ENCODE assay signal across 36 cellular contexts in the genomic region with DNA sequence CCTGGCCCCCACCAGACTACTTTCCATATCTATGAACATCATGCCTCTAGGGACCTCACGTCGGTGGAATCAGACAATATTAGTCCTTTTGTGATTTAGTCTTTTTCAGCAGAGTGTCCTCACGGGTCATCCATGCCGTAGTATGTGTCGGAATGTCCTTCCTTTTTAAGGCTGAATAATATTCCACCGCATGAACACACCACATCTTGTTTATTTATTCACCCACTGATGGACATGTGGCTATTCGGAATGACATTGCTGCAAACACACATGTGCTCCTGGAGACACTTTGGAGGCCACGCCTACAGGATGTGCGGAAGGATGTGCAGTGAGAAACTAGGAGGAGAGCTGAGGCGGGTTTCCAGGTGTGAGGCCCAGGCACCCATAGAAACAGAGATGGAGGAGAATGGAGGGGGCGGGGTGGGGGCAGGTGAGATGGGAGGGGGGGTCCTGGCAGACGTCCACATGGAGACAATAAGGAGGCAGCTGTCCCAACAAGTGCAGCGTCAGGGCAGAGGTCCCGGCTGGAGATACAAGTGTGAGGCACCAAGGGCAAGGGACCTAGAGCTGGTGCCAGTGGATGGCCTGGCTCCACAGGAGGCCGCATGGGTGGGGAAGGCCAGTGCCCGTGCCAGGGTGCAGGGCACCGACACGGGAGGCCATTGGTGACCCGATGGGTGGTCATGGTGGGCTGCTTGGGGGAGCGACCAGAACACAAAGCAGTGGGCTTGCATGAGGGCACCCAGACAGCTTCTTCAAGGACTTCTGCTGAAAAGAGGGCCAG. TPM values are rescaled to one million over a fixed set of nuclear protein-coding genes. Genes with fewer than 3 reads are reported as not detected.
"Had no signal": no experiment of that assay in that cellular context is flagged by ENCODE, and none has a peak within 500 bp of the region (broad histone marks: within the 10 kb centered on the region; RNA-seq: fewer than 3 reads in every experiment).

No MANE protein-coding gene starts in this region.

- H3K27ac ChIP-seq: brain microvascular endothelial cell, cardiac muscle cell, PC-9, SJCRH30, VCaP had no signal

- H3K27me3 ChIP-seq: cardiac muscle cell had no signal

- H3K27ac Mint-ChIP-seq: activated CD8-positive, alpha-beta T cell treated with anti-CD3 and anti-CD28 coated beads for 36 hours; activated naive CD8-positive, alpha-beta T cell treated with anti-CD3 and anti-CD28 coated beads for 36 hours; activated T-cell treated with anti-CD3 and anti-CD28 coated beads, Interleukin-2, amount 50 U/mL, for 72 hours; activated T-helper 17 cell treated with anti-CD3 and anti-CD28 coated beads, Interleukin-2, amount 50 U/mL, for 72 hours had no signal

- H3K36me3 ChIP-seq: brain microvascular endothelial cell, cardiac muscle cell, SJCRH30 had no signal

- H2AFZ ChIP-seq: PC-9 had no signal

- H3K9me3 Mint-ChIP-seq: activated CD8-positive, alpha-beta T cell treated with anti-CD3 and anti-CD28 coated beads for 36 hours; activated naive CD8-positive, alpha-beta T cell treated with anti-CD3 and anti-CD28 coated beads for 36 hours; activated T-cell treated with anti-CD3 and anti-CD28 coated beads, Interleukin-2, amount 50 U/mL, for 72 hours; activated T-helper 17 cell treated with anti-CD3 and anti-CD28 coated beads, Interleukin-2, amount 50 U/mL, for 72 hours had no signal

- ATAC-seq: activated CD8-positive, alpha-beta T cell treated with anti-CD3 and anti-CD28 coated beads for 36 hours; activated T-cell treated with anti-CD3 and anti-CD28 coated beads, Interleukin-2, amount 50 U/mL, for 72 hours; activated T-helper 17 cell treated with anti-CD3 and anti-CD28 coated beads, Interleukin-2, amount 50 U/mL, for 72 hours had no signal

- H3K9me3 ChIP-seq: SJCRH30, SK-N-SH had no signal

- H3K27me3 Mint-ChIP-seq: activated T-helper 17 cell treated with anti-CD3 and anti-CD28 coated beads, Interleukin-2, amount 50 U/mL, for 72 hours had no signal

- H3K4me2 ChIP-seq: PC-9, SK-N-SH had no signal

- H3K36me3 Mint-ChIP-seq: activated naive CD8-positive, alpha-beta T cell treated with anti-CD3 and anti-CD28 coated beads for 36 hours had no signal

- H3K4me3 Mint-ChIP-seq: activated CD8-positive, alpha-beta T cell treated with anti-CD3 and anti-CD28 coated beads for 36 hours; activated naive CD8-positive, alpha-beta T cell treated with anti-CD3 and anti-CD28 coated beads for 36 hours; activated T-cell treated with anti-CD3 and anti-CD28 coated beads, Interleukin-2, amount 50 U/mL, for 72 hours; activated T-helper 17 cell treated with anti-CD3 and anti-CD28 coated beads, Interleukin-2, amount 50 U/mL, for 72 hours had no signal

- H3K9ac ChIP-seq: SK-N-SH had no signal

- DNase-seq: activated CD4-positive, alpha-beta T cell treated with anti-CD3 and anti-CD28 coated beads for 1 hour; activated CD4-positive, alpha-beta T cell treated with anti-CD3 and anti-CD28 coated beads for 48 hours; activated CD4-positive, CD25-positive, alpha-beta regulatory T cell; activated CD8-positive, alpha-beta T cell treated with anti-CD3 and anti-CD28 coated beads for 36 hours; activated effector memory CD4-positive, alpha-beta T cell treated with anti-CD3 and anti-CD28 coated beads, Interleukin-2, amount 50 U/mL, for 16 hours; activated naive CD4-positive, alpha-beta T cell; activated naive CD4-positive, alpha-beta T cell treated with anti-CD3 and anti-CD28 coated beads, Interleukin-2, amount 50 U/mL, for 16 hours; activated naive CD8-positive, alpha-beta T cell treated with anti-CD3 and anti-CD28 coated beads for 36 hours; activated T-cell treated with anti-CD3 and anti-CD28 coated beads, Interleukin-2, amount 50 U/mL, for 1 hour; activated T-cell treated with anti-CD3 and anti-CD28 coated beads, Interleukin-2, amount 50 U/mL, for 72 hours; amniotic stem cell; aorta; brain microvascular endothelial cell; NCI-H1092 treated with DMSO at 0.1 percent for 48 hours; NCI-H1417; NCI-H146; NCI-H187; NCI-H2029 treated with DMSO at 0.1 percent for 48 hours; NCI-H2107; NCI-H2171; NCI-H510A; NCI-H526; NCI-H748 treated with DMSO at 0.1 percent for 48 hours; NK-92 treated with Interleukin-12 subunit alpha and Interleukin-12 subunit beta, amount 100 ng/mL, for 24 hours; PC-9; SHP77; SJCRH30; SK-N-SH; T-helper 1 cell; T-helper 2 cell; T-helper 9 cell had no signal

- H3K4me3 ChIP-seq: cardiac muscle cell, PC-9, SJCRH30 had no signal

RNA-seq across cellular contexts. Expression of a gene that starts 20.7 kb away (rescaled TPM):
- total RNA-seq: SJCRH30 had no signal

RNA-seq across cellular contexts. Expression of a gene that starts 21.0 kb away (rescaled TPM):
- total RNA-seq: activated CD8-positive, alpha-beta memory T cell treated with anti-CD3 and anti-CD28 coated beads for 36 hours; activated CD8-positive, alpha-beta T cell treated with anti-CD3 and anti-CD28 coated beads for 36 hours; activated naive CD8-positive, alpha-beta T cell treated with anti-CD3 and anti-CD28 coated beads for 36 hours; activated T-cell treated with anti-CD3 and anti-CD28 coated beads, Interleukin-2, amount 50 U/mL, for 72 hours; cardiac muscle cell; OCI-LY7; SJCRH30 had no signal
- polyA plus RNA-seq: aorta had no signal
